ENCODE assay signal across 8 cellular contexts in the genomic region with DNA sequence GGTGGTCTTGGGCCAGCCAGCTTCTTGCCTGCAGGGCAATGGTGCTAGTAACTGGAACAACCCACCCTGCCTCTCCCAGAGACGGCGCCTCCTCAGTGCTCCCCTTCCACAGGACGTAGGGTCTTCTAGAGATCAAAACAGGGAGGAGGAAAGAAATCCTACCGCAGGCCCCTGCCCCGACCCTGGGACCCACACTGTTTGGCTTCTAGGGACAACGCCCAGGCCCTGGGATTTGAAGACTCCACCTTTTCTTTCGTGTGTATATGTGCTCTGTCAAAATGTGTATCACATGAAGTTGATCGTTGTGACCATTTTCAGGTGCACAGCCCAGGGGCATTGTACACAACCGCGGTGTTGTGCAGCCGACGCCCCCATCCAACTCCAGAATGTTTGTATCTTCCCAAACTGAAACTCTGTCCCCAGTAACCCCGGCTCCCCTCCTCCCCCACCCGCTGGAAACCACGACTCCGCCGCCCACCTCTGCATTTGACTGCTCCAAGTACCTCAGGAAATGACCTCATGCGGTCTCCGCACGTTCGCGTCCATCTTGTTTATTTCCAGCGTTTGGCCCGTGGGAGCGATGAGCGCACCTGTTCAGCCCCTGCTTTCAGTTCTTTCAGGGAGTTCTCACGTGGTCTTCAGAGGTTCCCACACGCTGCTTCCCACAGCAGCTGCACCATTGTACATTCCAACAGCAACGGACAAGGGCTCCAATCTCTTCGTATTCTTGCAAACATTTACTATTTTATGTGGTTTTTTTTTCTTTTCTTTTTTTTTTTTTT. TPM values are rescaled to one million over a fixed set of nuclear protein-coding genes. Genes with fewer than 3 reads are reported as not detected.
DNase-seq lines count a peak whose midpoint lies in the region; ATAC-seq, FAIRE-seq and TF ChIP-seq lines count a peak whose summit lies in the region.

No MANE protein-coding gene starts in this region.

- ATAC-seq in GM19328 (IDR thresholded peaks at IDR 0.05; ENCODE audit: unreplicated experiment) (peak; percentile 59), HG03460 (IDR thresholded peaks at IDR 0.05; ENCODE audit: unreplicated experiment) (peak; percentile 44)
- peak; percentile 76 for ATAC-seq in central memory CD8-positive, alpha-beta T cell (replicated peaks; ENCODE audit: extremely low read depth, poor library complexity, severe bottlenecking)

- no peak for FAIRE-seq in kidney (lab: Jason Lieb, UNC)

- no peak overlapping the region for H3K9ac ChIP-seq in kidney (ENCODE audit: low read length in 2 of 2)

- no peaks in the 10 kb centered on the region for H3K4me1 ChIP-seq in kidney (ENCODE audit: control insufficient read depth in 1 of 2, insufficient read depth in 1 of 2, low read depth in 1 of 2, low read length in 2 of 2)

- peak overlapping the region; percentile 45 for H3K27ac Mint-ChIP-seq in central memory CD8-positive, alpha-beta T cell (ENCODE audit: low read depth)
- no peak overlapping the region for H3K27ac Mint-ChIP-seq in mesothelial cell of epicardium

- DNase-seq in CD1c-positive myeloid dendritic cell (ENCODE audit: extremely low spot score) = peak; percentile 75
- peak; percentile 50 for DNase-seq in T-helper 22 cell (ENCODE audit: low read depth)
- peak; percentile 45 to 56 for DNase-seq in central memory CD8-positive, alpha-beta T cell (ENCODE audit: low spot score in 2 of 2)
- DNase-seq in stimulated activated CD4-positive, alpha-beta T cell treated with anti-CD3 and anti-CD28 coated beads, TNF-alpha, amount 100 ng/mL, for 1 hour (ENCODE audit: low read depth in 3 of 3, low spot score in 1 of 3) = peak; percentile 16 to 44 (median 26)
- DNase-seq in mesothelial cell of epicardium (ENCODE audit: low spot score in 2 of 2, unreplicated experiment in 2 of 2) = no peak
- no peak for DNase-seq in kidney

- peaks cover 25% of the 10 kb centered on the region for H3K4me1 Mint-ChIP-seq in central memory CD8-positive, alpha-beta T cell
- peaks cover 15% of the 10 kb centered on the region for H3K4me1 Mint-ChIP-seq in mesothelial cell of epicardium

- TF ChIP-seq CTCF in mesothelial cell of epicardium (IDR thresholded peaks at IDR 0.05; ENCODE audit: unreplicated experiment) (no peak), kidney (IDR thresholded peaks at IDR 0.05; ENCODE audit: borderline replicate concordance, extremely low read depth, insufficient read depth) (no peak)

- no peak overlapping the region for H3K27ac ChIP-seq in kidney (ENCODE audit: low read depth in 2 of 2, low read length in 2 of 2)

- peak overlapping the region; percentile 81 for H3K4me3 Mint-ChIP-seq in central memory CD8-positive, alpha-beta T cell
- H3K4me3 Mint-ChIP-seq in mesothelial cell of epicardium = no peak overlapping the region

- intact Hi-C loops in kidney (cut with DNase I) = loop anchor here (10.0 kb wide), 1 partner anchor 115 kb away; no protein-coding TSS in a partner anchor

- no peaks in the 10 kb centered on the region for H3K36me3 ChIP-seq in kidney (ENCODE audit: control insufficient read depth in 1 of 2, insufficient read depth in 2 of 2, low read length in 2 of 2)

- peaks cover 0 to 17% of the 10 kb centered on the region in 2 donors for H3K9me3 ChIP-seq in kidney (ENCODE audit: control insufficient read depth in 1 of 2, low read length in 2 of 2)

- peaks cover 22% of the 10 kb centered on the region for H3K36me3 Mint-ChIP-seq in central memory CD8-positive, alpha-beta T cell (ENCODE audit: insufficient read depth)
- H3K36me3 Mint-ChIP-seq in mesothelial cell of epicardium = peaks cover 7% of the 10 kb centered on the region

- H3K27me3 Mint-ChIP-seq in central memory CD8-positive, alpha-beta T cell = peaks cover 44% of the 10 kb centered on the region
- H3K27me3 Mint-ChIP-seq in mesothelial cell of epicardium (ENCODE audit: low read depth) = peaks cover 89% of the 10 kb centered on the region

- H3K9me3 Mint-ChIP-seq in central memory CD8-positive, alpha-beta T cell = peaks cover 7% of the 10 kb centered on the region
- H3K9me3 Mint-ChIP-seq in mesothelial cell of epicardium = peaks cover 14% of the 10 kb centered on the region

- H3K4me3 ChIP-seq in kidney (ENCODE audit: low read length in 2 of 2) = no peak overlapping the region

RNA-seq across cellular contexts. Expression of a gene that starts 3.4 kb away (rescaled TPM):
- total RNA-seq in mesothelial cell of epicardium (not detected in 3 replicates), kidney (not detected)
- polyA plus RNA-seq in kidney (ENCODE audit: insufficient read depth, low read depth, low replicate concordance) = not detected

RNA-seq across cellular contexts. Expression of a gene that starts 57.7 kb away (rescaled TPM):
- 5.3 to 7.1 TPM (median 5.7 TPM) in 3 replicates for total RNA-seq in mesothelial cell of epicardium
- 9.5 TPM for total RNA-seq in kidney
- polyA plus RNA-seq in kidney (ENCODE audit: insufficient read depth, low read depth, low replicate concordance) = 2.0 TPM

Comparison
In these comparisons a context has a peak if more than half of its experiments do, and no peak if none do; other contexts are left out.
1. DNase-seq: peak in CD1c-positive myeloid dendritic cell (single experiment), T-helper 22 cell (single experiment), central memory CD8-positive, alpha-beta T cell (2 of 2) and stimulated activated CD4-positive, alpha-beta T cell treated with anti-CD3 and anti-CD28 coated beads, TNF-alpha, amount 100 ng/mL, for 1 hour (3 of 3); none in mesothelial cell of epicardium (0 of 2) and kidney (single experiment).
2. Peak in every context shown above with its lines, with median percentiles within 50 percentile points of each other: ATAC-seq.